8 cellular contexts compared by ENCODE assay signal in genomic region chr17:5437721-5438317, GRCh38. TPM values are rescaled to one million over a fixed set of nuclear protein-coding genes. Genes with fewer than 3 reads are reported as not detected.
DNase-seq lines count a peak whose midpoint lies in the region; ATAC-seq and TF ChIP-seq lines count a peak whose summit lies in the region.

No MANE protein-coding gene starts in this region.

- peaks cover 29% of the 10 kb centered on the region for H3K4me1 ChIP-seq in mononuclear cell (ENCODE audit: insufficient read depth, low read length)

- no peaks in the 10 kb centered on the region for H3K27me3 ChIP-seq in AG04450 (ENCODE audit: control insufficient read depth, insufficient read depth, low read length)
- H3K27me3 ChIP-seq in mononuclear cell (ENCODE audit: insufficient read depth, low read length), result no peaks in the 10 kb centered on the region

- ATAC-seq in GM21576 (IDR thresholded peaks at IDR 0.05; ENCODE audit: unreplicated experiment), result no peak

- CTCF ChIA-PET in AG04450 (lab: Charles Lee), result interaction anchor here (1.6 to 3.4 kb wide), 6 partner anchors 11 to 116 kb away, joined by 4 to 31 read pairs (median 10); partner anchors contain the start of genes NUP88 and RPAIN

- no peak for DNase-seq in AG04450 (ENCODE audit: low read depth, low spot score)
- no peak for DNase-seq in Jurkat, Clone E6-1 (ENCODE audit: low read depth, low spot score)
- DNase-seq in cardiac fibroblast (ENCODE audit: low read depth in 2 of 2), result peak in 1 of 2 donors; percentile 35
- no peak for DNase-seq in middle frontal gyrus (ENCODE audit: extremely low spot score, low spot score)
- no peak for DNase-seq in occipital lobe (lab: John Stamatoyannopoulos, UW)
- no peak for DNase-seq in NCI-H2081 (lab: John Stamatoyannopoulos, UW)

- no peak for TF ChIP-seq CTCF in AG04450 (IDR thresholded peaks at IDR 0.05; ENCODE audit: low read depth, low read length)
- no peak for TF ChIP-seq CTCF in cardiac fibroblast (IDR thresholded peaks at IDR 0.05; ENCODE audit: low read depth, low read length)

- H3K9me3 ChIP-seq in AG04450 (ENCODE audit: control insufficient read depth, insufficient read depth, low read length) (no peaks in the 10 kb centered on the region), mononuclear cell (ENCODE audit: low read depth, low read length) (no peaks in the 10 kb centered on the region)

- POLR2A ChIA-PET in AG04450 (lab: Yijun Ruan, JAX), result no interaction called here

- H3K4me3 ChIP-seq in AG04450 (ENCODE audit: low read depth, low read length) (peak overlapping the region; percentile 88), cardiac fibroblast (replicated peaks in 1 of 2; ENCODE audit: low read depth in 2 of 2, low read length in 2 of 2) (peak overlapping the region; percentile 69 to 80), mononuclear cell (ENCODE audit: low read length) (peak overlapping the region; percentile 62)
- H3K4me3 ChIP-seq in Jurkat, Clone E6-1 (ENCODE audit: low read length), result peak overlapping the region; percentile 95

- H3K27ac ChIP-seq in AG04450 (ENCODE audit: low read depth, low read length), result no peak overlapping the region

RNA-seq across cellular contexts. Expression of gene C1QBP, which starts 1.1 kb away (rescaled TPM):
- polyA plus RNA-seq in AG04450 (2011; rRNA removed), result 133 and 175 TPM in 2 replicates
- polyA minus RNA-seq in AG04450 (2011; rRNA and poly(A)+ RNA removed), result 68.0 and 103 TPM in 2 replicates
- polyA plus RNA-seq in Jurkat, Clone E6-1 (2012; ENCODE audit: insufficient read depth, insufficient read length), result 764 TPM
- total RNA-seq in mononuclear cell (93.6 TPM), occipital lobe (123 TPM)

RNA-seq across cellular contexts. Expression of gene RPAIN, which starts 17.8 kb away (rescaled TPM):
- polyA plus RNA-seq in AG04450 (2011; rRNA removed), result 33.0 and 37.5 TPM in 2 replicates
- 19.2 and 21.8 TPM in 2 replicates for polyA minus RNA-seq in AG04450 (2011; rRNA and poly(A)+ RNA removed)
- 146 TPM for polyA plus RNA-seq in Jurkat, Clone E6-1 (2012; ENCODE audit: insufficient read depth, insufficient read length)
- total RNA-seq in mononuclear cell (51.9 TPM), occipital lobe (84.5 TPM)

RNA-seq across cellular contexts. Expression of gene NUP88, which starts 18.4 kb away (rescaled TPM):
- 67.9 and 74.7 TPM in 2 replicates for polyA plus RNA-seq in AG04450 (2011; rRNA removed)
- 57.1 and 71.6 TPM in 2 replicates for polyA minus RNA-seq in AG04450 (2011; rRNA and poly(A)+ RNA removed)
- polyA plus RNA-seq in Jurkat, Clone E6-1 (2012; ENCODE audit: insufficient read depth, insufficient read length), result 165 TPM
- total RNA-seq in mononuclear cell (133 TPM), occipital lobe (73.5 TPM)

RNA-seq across cellular contexts. Expression of gene DHX33, which starts 31.0 kb away (rescaled TPM):
- polyA plus RNA-seq in AG04450 (2011; rRNA removed), result 10.0 and 11.3 TPM in 2 replicates
- polyA minus RNA-seq in AG04450 (2011; rRNA and poly(A)+ RNA removed), result 18.7 and 19.5 TPM in 2 replicates
- polyA plus RNA-seq in Jurkat, Clone E6-1 (2012; ENCODE audit: insufficient read depth, insufficient read length), result 22.0 TPM
- total RNA-seq in mononuclear cell (2.9 TPM), occipital lobe (14.5 TPM)

RNA-seq across cellular contexts. Expression of gene DERL2, which starts 48.2 kb away (rescaled TPM):
- polyA plus RNA-seq in AG04450 (2011; rRNA removed), result 88.2 and 101 TPM in 2 replicates
- polyA minus RNA-seq in AG04450 (2011; rRNA and poly(A)+ RNA removed), result 23.1 and 23.5 TPM in 2 replicates
- 71.4 TPM for polyA plus RNA-seq in Jurkat, Clone E6-1 (2012; ENCODE audit: insufficient read depth, insufficient read length)
- 49.4 TPM for total RNA-seq in mononuclear cell
- 56.3 TPM for total RNA-seq in occipital lobe
